1 cellular context compared by ENCODE assay signal in the genomic region with DNA sequence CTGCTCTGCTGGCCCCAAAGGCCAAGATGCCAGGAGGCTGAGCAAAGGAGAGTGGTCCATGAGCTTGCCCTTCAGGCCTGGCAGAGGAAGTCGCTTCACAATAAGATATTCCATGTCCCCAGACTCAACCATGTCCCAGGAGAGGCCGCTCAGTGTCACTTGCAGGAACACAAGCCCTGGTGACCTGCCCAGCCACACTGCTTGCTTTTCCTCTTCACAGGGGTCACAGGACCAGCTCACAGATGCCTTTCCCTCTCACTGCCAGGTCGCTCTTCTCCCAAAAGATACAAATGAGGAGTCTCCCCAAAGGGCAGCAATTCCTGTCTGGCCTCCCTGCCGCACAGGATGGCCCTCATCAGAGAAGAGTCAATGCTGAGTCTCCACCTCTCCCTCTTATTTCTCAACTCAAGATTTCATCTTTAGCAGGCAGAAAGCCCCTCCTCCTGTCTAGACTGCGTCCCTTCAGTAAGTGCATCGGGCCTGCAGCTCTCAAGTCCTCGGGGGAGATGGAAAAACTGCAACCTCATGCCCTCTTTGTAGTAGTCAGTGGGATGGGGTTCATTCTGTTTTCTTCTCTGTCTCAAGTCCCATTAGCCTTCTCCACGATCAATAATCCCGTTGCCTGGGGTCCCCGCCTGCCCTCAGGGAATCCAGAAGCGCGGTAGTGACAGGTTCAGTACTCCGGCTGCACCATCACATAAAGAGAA.
TF ChIP-seq lines count a peak whose summit lies in the region.

No MANE protein-coding gene starts in this region.

TF ChIP-seq in GM23338, 12 proteins besides CTCF, POLR2A, EP300 and RAD21:
- TF ChIP-seq, protein P1, sequence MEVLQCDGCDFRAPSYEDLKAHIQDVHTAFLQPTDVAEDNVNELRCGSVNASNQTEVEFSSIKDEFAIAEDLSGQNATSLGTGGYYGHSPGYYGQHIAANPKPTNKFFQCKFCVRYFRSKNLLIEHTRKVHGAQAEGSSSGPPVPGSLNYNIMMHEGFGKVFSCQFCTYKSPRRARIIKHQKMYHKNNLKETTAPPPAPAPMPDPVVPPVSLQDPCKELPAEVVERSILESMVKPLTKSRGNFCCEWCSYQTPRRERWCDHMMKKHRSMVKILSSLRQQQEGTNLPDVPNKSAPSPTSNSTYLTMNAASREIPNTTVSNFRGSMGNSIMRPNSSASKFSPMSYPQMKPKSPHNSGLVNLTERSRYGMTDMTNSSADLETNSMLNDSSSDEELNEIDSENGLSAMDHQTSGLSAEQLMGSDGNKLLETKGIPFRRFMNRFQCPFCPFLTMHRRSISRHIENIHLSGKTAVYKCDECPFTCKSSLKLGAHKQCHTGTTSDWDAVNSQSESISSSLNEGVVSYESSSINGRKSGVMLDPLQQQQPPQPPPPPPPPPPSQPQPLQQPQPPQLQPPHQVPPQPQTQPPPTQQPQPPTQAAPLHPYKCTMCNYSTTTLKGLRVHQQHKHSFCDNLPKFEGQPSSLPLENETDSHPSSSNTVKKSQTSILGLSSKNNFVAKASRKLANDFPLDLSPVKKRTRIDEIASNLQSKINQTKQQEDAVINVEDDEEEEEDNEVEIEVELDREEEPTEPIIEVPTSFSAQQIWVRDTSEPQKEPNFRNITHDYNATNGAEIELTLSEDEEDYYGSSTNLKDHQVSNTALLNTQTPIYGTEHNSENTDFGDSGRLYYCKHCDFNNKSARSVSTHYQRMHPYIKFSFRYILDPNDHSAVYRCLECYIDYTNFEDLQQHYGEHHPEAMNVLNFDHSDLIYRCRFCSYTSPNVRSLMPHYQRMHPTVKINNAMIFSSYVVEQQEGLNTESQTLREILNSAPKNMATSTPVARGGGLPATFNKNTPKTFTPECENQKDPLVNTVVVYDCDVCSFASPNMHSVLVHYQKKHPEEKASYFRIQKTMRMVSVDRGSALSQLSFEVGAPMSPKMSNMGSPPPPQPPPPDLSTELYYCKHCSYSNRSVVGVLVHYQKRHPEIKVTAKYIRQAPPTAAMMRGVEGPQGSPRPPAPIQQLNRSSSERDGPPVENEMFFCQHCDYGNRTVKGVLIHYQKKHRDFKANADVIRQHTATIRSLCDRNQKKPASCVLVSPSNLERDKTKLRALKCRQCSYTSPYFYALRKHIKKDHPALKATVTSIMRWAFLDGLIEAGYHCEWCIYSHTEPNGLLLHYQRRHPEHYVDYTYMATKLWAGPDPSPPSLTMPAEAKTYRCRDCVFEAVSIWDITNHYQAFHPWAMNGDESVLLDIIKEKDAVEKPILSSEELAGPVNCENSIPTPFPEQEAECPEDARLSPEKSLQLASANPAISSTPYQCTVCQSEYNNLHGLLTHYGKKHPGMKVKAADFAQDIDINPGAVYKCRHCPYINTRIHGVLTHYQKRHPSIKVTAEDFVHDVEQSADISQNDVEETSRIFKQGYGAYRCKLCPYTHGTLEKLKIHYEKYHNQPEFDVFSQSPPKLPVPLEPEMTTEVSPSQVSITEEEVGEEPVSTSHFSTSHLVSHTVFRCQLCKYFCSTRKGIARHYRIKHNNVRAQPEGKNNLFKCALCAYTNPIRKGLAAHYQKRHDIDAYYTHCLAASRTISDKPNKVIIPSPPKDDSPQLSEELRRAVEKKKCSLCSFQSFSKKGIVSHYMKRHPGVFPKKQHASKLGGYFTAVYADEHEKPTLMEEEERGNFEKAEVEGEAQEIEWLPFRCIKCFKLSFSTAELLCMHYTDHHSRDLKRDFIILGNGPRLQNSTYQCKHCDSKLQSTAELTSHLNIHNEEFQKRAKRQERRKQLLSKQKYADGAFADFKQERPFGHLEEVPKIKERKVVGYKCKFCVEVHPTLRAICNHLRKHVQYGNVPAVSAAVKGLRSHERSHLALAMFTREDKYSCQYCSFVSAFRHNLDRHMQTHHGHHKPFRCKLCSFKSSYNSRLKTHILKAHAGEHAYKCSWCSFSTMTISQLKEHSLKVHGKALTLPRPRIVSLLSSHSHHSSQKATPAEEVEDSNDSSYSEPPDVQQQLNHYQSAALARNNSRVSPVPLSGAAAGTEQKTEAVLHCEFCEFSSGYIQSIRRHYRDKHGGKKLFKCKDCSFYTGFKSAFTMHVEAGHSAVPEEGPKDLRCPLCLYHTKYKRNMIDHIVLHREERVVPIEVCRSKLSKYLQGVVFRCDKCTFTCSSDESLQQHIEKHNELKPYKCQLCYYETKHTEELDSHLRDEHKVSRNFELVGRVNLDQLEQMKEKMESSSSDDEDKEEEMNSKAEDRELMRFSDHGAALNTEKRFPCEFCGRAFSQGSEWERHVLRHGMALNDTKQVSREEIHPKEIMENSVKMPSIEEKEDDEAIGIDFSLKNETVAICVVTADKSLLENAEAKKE (CRISPR knock-in tag; IDR thresholded peaks at IDR 0.05) = no peak
- TF ChIP-seq NANOG (IDR thresholded peaks at IDR 0.05; ENCODE audit: borderline replicate concordance) (no peak), POLR2AphosphoS5 (IDR thresholded peaks at IDR 0.05; ENCODE audit: low read depth) (no peak), ZNF114 (CRISPR knock-in tag; IDR thresholded peaks at IDR 0.05) (no peak), JUNB (IDR thresholded peaks at IDR 0.05; ENCODE audit: unreplicated experiment) (no peak), REST (IDR thresholded peaks at IDR 0.05; ENCODE audit: unreplicated experiment) (no peak), ETS1 (IDR thresholded peaks at IDR 0.05) (no peak), EZH2 (IDR thresholded peaks at IDR 0.05; ENCODE audit: low read depth, unreplicated experiment) (no peak), CREB1 (CRISPR knock-in tag; IDR thresholded peaks at IDR 0.05; ENCODE audit: low read depth) (no peak), STAT1 (IDR thresholded peaks at IDR 0.05; ENCODE audit: unreplicated experiment) (no peak), ZNF331 (CRISPR knock-in tag; IDR thresholded peaks at IDR 0.05; ENCODE audit: low read depth) (no peak), EZH2phosphoT487 (IDR thresholded peaks at IDR 0.05; ENCODE audit: unreplicated experiment) (no peak)
TF ChIP-seq in GM23338: peak in this region for 0.
